8 cellular contexts compared by ENCODE assay signal in genomic region chr1:113976609-113977278, GRCh38. TPM values are rescaled to one million over a fixed set of nuclear protein-coding genes. Genes with fewer than 3 reads are reported as not detected.
DNase-seq lines count a peak whose midpoint lies in the region; FAIRE-seq and TF ChIP-seq lines count a peak whose summit lies in the region.

No MANE protein-coding gene starts in this region.

- H3K9me3 Mint-ChIP-seq in activated CD4-positive, alpha-beta T cell treated with anti-CD3 and anti-CD28 coated beads, Interleukin-2, amount 10 ng/mL, durations not matched to agents 24 days and 14 days = no peaks in the 10 kb centered on the region

- DNase-seq in EH (ENCODE audit: low read depth) = peak; percentile 63
- no peak for DNase-seq in LNCaP clone FGC (ENCODE audit: low read depth)
- DNase-seq in bronchial epithelial cell (ENCODE audit: low read depth) = peak; percentile 16
- peak; percentile 39 for DNase-seq in medulla oblongata (ENCODE audit: extremely low spot score)
- DNase-seq in lower leg skin (ENCODE audit: low spot score in 2 of 2) = no peak
- no peak for DNase-seq in NCI-H2196 treated with DMSO at 0.1 percent for 48 hours (lab: John Stamatoyannopoulos, UW; ENCODE audit: unreplicated experiment)
- DNase-seq in activated CD4-positive, alpha-beta T cell treated with anti-CD3 and anti-CD28 coated beads, Interleukin-2, amount 10 ng/mL, durations not matched to agents 24 days and 14 days = no peak
- DNase-seq in NCI-H345 treated with DMSO at 0.1 percent for 48 hours (lab: John Stamatoyannopoulos, UW; ENCODE audit: unreplicated experiment) = no peak

- no peaks in the 10 kb centered on the region for H3K27me3 ChIP-seq in bronchial epithelial cell (ENCODE audit: control insufficient read depth, insufficient read depth, low read length)

- no peak for FAIRE-seq in bronchial epithelial cell (lab: Jason Lieb, UNC)

- H3K36me3 Mint-ChIP-seq in activated CD4-positive, alpha-beta T cell treated with anti-CD3 and anti-CD28 coated beads, Interleukin-2, amount 10 ng/mL, durations not matched to agents 24 days and 14 days (ENCODE audit: low read depth) = peaks cover 39% of the 10 kb centered on the region

- no peaks in the 10 kb centered on the region for H3K27me3 Mint-ChIP-seq in activated CD4-positive, alpha-beta T cell treated with anti-CD3 and anti-CD28 coated beads, Interleukin-2, amount 10 ng/mL, durations not matched to agents 24 days and 14 days

- intact Hi-C loops in lower leg skin (cut with DNase I; ENCODE audit: low total_unique reads) = no loop called here
- intact Hi-C loops in activated CD4-positive, alpha-beta T cell treated with anti-CD3 and anti-CD28 coated beads, Interleukin-2, amount 10 ng/mL, durations not matched to agents 24 days and 14 days (cut with micrococcal nuclease) = loop anchor here (5.0 to 10.0 kb wide), 3 partner anchors 44 to 852 kb away; no protein-coding TSS in a partner anchor

- no peak overlapping the region for H3K27ac Mint-ChIP-seq in activated CD4-positive, alpha-beta T cell treated with anti-CD3 and anti-CD28 coated beads, Interleukin-2, amount 10 ng/mL, durations not matched to agents 24 days and 14 days

- H3K4me1 Mint-ChIP-seq in activated CD4-positive, alpha-beta T cell treated with anti-CD3 and anti-CD28 coated beads, Interleukin-2, amount 10 ng/mL, durations not matched to agents 24 days and 14 days = peaks cover 36% of the 10 kb centered on the region

- H3K4me3 ChIP-seq in LNCaP clone FGC (ENCODE audit: low read depth, low read length) = no peak overlapping the region
- H3K4me3 ChIP-seq in bronchial epithelial cell (ENCODE audit: low read depth, low read length) = no peak overlapping the region
- no peak overlapping the region for H3K4me3 ChIP-seq in lower leg skin (ENCODE audit: low read depth, poor library complexity, severe bottlenecking)

- TF ChIP-seq POLR2A in lower leg skin (IDR thresholded peaks at IDR 0.05) = no peak

- WGBS in lower leg skin, 2 donors = 49 to 58% methylated on average over 4 of the region's 4 CpGs

- no peak overlapping the region for H3K4me3 Mint-ChIP-seq in activated CD4-positive, alpha-beta T cell treated with anti-CD3 and anti-CD28 coated beads, Interleukin-2, amount 10 ng/mL, durations not matched to agents 24 days and 14 days

- TF ChIP-seq CTCF in LNCaP clone FGC (IDR thresholded peaks at IDR 0.05; ENCODE audit: control insufficient read depth, extremely low read depth, insufficient read depth) = peak; percentile 48
- TF ChIP-seq CTCF in bronchial epithelial cell (IDR thresholded peaks at IDR 0.05; ENCODE audit: insufficient read depth, low read length, severe bottlenecking) = peak; percentile 13
- TF ChIP-seq CTCF in lower leg skin (IDR thresholded peaks at IDR 0.05) = no peak

- H3K36me3 ChIP-seq in bronchial epithelial cell (ENCODE audit: control insufficient read depth, insufficient read depth, low read length) = peaks cover 7% of the 10 kb centered on the region

RNA-seq across cellular contexts. Expression of gene OLFML3, which starts 2.5 kb away (rescaled TPM):
- total RNA-seq in bronchial epithelial cell (0.13 and 1.6 TPM in 2 replicates), lower leg skin (10 to 100 TPM in 2 of 4 donors, 1 to 10 TPM in 2; 3.7 to 57.9 (median 15.9) TPM)
- total RNA-seq in activated CD4-positive, alpha-beta T cell treated with anti-CD3 and anti-CD28 coated beads, Interleukin-2, amount 10 ng/mL, durations not matched to agents 24 days and 14 days = 0.09 TPM in 1 of 2 replicates, not detected in the other

RNA-seq across cellular contexts. Expression of gene HIPK1, which starts 47.6 kb away (rescaled TPM):
- total RNA-seq in bronchial epithelial cell = 18.7 and 24.2 TPM in 2 replicates
- 10 to 100 TPM; 47.6 to 58.3 (median 54.5) TPM for total RNA-seq in lower leg skin
- total RNA-seq in activated CD4-positive, alpha-beta T cell treated with anti-CD3 and anti-CD28 coated beads, Interleukin-2, amount 10 ng/mL, durations not matched to agents 24 days and 14 days = 81.3 and 85.9 TPM in 2 replicates

Comparison
In these comparisons a context has a peak if more than half of its experiments do, and no peak if none do; other contexts are left out.
1. DNase-seq: peak in EH (single experiment), bronchial epithelial cell (single experiment) and medulla oblongata (single experiment); none in LNCaP clone FGC (single experiment), lower leg skin (0 of 2), NCI-H2196 treated with DMSO at 0.1 percent for 48 hours (single experiment), activated CD4-positive, alpha-beta T cell treated with anti-CD3 and anti-CD28 coated beads, Interleukin-2, amount 10 ng/mL, durations not matched to agents 24 days and 14 days (single experiment) and NCI-H345 treated with DMSO at 0.1 percent for 48 hours (single experiment).
2. CTCF ChIP-seq: peak in LNCaP clone FGC (single experiment) and bronchial epithelial cell (single experiment); none in lower leg skin (0 of 3).